ENCODE assay signal across 1 cellular context in the genomic region with DNA sequence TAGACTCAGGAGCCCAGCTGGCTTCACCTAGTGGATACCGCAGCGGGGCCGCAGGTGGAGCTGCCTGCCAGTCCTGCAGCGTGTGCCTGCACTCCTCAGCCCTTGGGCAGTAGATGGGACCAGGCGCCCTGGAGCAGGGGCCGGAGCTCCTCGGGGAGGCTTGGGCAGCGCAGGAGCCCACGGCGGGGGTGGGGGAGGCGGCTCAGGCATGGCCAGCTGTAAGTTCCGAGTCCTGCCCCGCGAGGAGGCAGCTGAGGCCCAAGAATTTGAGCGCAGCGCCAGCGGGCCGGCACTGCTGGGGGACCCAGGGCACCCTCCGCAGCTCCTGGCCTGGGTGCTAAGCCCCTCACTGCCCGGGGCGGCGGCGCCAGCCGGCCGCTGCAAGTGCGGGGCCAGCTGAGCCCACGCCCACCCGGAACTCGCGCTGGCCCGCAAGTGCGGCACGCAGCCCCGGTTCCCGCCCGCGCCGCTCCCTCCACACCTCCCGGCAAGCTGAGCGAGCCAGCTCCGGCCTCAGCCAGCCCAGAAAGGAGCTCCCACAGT.
TF ChIP-seq lines count a peak whose summit lies in the region.

No MANE protein-coding gene starts in this region.

TF ChIP-seq in WTC11, 78 proteins besides CTCF, POLR2A, EP300 and RAD21 (continued from another document):
- TF ChIP-seq, protein P1, sequence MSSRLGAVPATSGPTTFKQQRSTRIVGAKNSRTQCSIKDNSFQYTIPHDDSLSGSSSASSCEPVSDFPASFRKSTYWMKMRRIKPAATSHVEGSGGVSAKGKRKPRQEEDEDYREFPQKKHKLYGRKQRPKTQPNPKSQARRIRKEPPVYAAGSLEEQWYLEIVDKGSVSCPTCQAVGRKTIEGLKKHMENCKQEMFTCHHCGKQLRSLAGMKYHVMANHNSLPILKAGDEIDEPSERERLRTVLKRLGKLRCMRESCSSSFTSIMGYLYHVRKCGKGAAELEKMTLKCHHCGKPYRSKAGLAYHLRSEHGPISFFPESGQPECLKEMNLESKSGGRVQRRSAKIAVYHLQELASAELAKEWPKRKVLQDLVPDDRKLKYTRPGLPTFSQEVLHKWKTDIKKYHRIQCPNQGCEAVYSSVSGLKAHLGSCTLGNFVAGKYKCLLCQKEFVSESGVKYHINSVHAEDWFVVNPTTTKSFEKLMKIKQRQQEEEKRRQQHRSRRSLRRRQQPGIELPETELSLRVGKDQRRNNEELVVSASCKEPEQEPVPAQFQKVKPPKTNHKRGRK (CRISPR knock-in tag; IDR thresholded peaks at IDR 0.05; ENCODE audit: borderline replicate concordance), result no peak
- TF ChIP-seq ZNF671 (CRISPR knock-in tag; IDR thresholded peaks at IDR 0.05) (no peak), TP53 (CRISPR knock-in tag; IDR thresholded peaks at IDR 0.05) (no peak), CBFB (CRISPR knock-in tag; IDR thresholded peaks at IDR 0.05; ENCODE audit: low read depth) (no peak), RORB (CRISPR knock-in tag; IDR thresholded peaks at IDR 0.05) (no peak), CREB1 (CRISPR knock-in tag; IDR thresholded peaks at IDR 0.05) (no peak), ZBTB21 (CRISPR knock-in tag; IDR thresholded peaks at IDR 0.05; ENCODE audit: borderline replicate concordance) (no peak), IRF2 (CRISPR knock-in tag; IDR thresholded peaks at IDR 0.05; ENCODE audit: borderline replicate concordance, low read depth) (no peak)
- TF ChIP-seq, protein P2, sequence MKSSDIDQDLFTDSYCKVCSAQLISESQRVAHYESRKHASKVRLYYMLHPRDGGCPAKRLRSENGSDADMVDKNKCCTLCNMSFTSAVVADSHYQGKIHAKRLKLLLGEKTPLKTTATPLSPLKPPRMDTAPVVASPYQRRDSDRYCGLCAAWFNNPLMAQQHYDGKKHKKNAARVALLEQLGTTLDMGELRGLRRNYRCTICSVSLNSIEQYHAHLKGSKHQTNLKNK (CRISPR knock-in tag; IDR thresholded peaks at IDR 0.05), result no peak
- TF ChIP-seq, protein P3, sequence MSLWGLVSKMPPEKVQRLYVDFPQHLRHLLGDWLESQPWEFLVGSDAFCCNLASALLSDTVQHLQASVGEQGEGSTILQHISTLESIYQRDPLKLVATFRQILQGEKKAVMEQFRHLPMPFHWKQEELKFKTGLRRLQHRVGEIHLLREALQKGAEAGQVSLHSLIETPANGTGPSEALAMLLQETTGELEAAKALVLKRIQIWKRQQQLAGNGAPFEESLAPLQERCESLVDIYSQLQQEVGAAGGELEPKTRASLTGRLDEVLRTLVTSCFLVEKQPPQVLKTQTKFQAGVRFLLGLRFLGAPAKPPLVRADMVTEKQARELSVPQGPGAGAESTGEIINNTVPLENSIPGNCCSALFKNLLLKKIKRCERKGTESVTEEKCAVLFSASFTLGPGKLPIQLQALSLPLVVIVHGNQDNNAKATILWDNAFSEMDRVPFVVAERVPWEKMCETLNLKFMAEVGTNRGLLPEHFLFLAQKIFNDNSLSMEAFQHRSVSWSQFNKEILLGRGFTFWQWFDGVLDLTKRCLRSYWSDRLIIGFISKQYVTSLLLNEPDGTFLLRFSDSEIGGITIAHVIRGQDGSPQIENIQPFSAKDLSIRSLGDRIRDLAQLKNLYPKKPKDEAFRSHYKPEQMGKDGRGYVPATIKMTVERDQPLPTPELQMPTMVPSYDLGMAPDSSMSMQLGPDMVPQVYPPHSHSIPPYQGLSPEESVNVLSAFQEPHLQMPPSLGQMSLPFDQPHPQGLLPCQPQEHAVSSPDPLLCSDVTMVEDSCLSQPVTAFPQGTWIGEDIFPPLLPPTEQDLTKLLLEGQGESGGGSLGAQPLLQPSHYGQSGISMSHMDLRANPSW (CRISPR knock-in tag; conservative IDR thresholded peaks at IDR 0.05; ENCODE audit: low read depth), result no peak
TF ChIP-seq in WTC11: peak in this region for 0.
